12 cellular contexts compared by ENCODE assay signal in the genomic region with DNA sequence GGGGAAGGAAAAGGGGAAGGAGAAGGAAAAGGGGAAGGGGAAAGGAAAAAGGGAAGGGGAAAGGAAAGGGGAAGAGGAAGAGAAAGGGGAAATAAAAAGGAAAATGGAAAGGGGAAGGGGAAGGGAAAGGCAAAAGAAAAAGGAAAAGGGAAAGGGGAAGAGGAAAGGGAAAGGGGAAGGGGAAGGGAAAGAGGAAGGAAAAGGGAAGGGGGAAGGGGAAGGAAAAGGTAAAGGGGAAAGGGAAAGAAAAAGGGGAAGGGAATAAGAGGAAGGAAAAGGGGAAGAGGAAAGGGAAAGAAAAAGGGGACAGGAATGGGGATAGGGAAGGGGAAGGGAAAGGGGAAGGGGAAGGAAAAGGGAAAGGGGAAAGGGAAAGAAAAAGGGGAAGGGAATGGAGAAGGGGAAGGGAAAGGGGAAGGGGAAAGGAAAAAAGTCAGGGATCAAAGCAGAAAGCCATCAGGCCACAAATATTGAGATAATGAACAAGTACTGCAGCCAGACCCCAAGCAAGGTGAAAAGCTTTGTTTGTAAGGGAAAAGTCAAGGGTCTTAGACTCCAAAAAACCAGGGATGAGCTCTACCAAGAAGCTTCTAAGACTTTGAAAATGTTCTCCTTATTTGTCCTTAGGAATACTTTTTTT. TPM values are rescaled to one million over a fixed set of nuclear protein-coding genes. Genes with fewer than 3 reads are reported as not detected.
DNase-seq lines count a peak whose midpoint lies in the region; ATAC-seq, FAIRE-seq and TF ChIP-seq lines count a peak whose summit lies in the region.
"Had no signal": no experiment of that assay in that cellular context is flagged by ENCODE, and none has a peak within 500 bp of the region (broad histone marks: within the 10 kb centered on the region; RNA-seq: fewer than 3 reads in every experiment).

No MANE protein-coding gene starts in this region.

- FAIRE-seq in endothelial cell of umbilical vein (lab: Jason Lieb, UNC), result no peak

- no peak overlapping the region for H3K4me3 ChIP-seq in BLaER1 treated with 17β-estradiol and CSF1 and Interleukin-3, amounts not matched to agents 10 nM and 100 nM
- H3K4me3 ChIP-seq in HUES64 (ENCODE audit: low read length), result no peak overlapping the region
- no peak overlapping the region for H3K4me3 ChIP-seq in endothelial cell of umbilical vein (replicated peaks in 1 of 3; ENCODE audit: insufficient read depth in 1 of 3, low read depth in 1 of 3, low read length in 3 of 3)
- no peak overlapping the region for H3K4me3 ChIP-seq in sigmoid colon
- H3K4me3 ChIP-seq: smooth muscle cell had no signal

- H3K9ac ChIP-seq in BLaER1 treated with 17β-estradiol and CSF1 and Interleukin-3, amounts not matched to agents 10 nM and 100 nM, result no peak overlapping the region
- H3K9ac ChIP-seq in HUES64 (ENCODE audit: low read depth, low read length) (peak overlapping the region; percentile 45; the same call in 1 of the 2 replicates), endothelial cell of umbilical vein (replicated peaks; ENCODE audit: extremely low read depth, insufficient read depth, low read length) (no peak overlapping the region)

- dilution Hi-C loops in endothelial cell of umbilical vein (cut with MboI; ENCODE audit: extremely low pct_ligation_motif_present, low sequenced_read_pairs), result no loop called here

- TF ChIP-seq POLR2A in endothelial cell of umbilical vein (IDR thresholded peaks at IDR 0.05; ENCODE audit: low read depth, low read length) (no peak), sigmoid colon (IDR thresholded peaks at IDR 0.05) (no peak)

- intact Hi-C loops in endothelial cell of umbilical vein (cut with micrococcal nuclease) (no loop called here), sigmoid colon (cut with DNase I) (no loop called here)

- peaks cover 73% of the 10 kb centered on the region for H3K79me2 ChIP-seq in endothelial cell of umbilical vein (ENCODE audit: control insufficient read depth, insufficient read depth, low read length)

- H3K36me3 ChIP-seq in BLaER1 treated with 17β-estradiol and CSF1 and Interleukin-3, amounts not matched to agents 10 nM and 100 nM, result peaks cover 26 to 62% (median 48%) of the 10 kb centered on the region in 11 experiments; a peak in 21 of 22 replicates
- H3K36me3 ChIP-seq in HUES64 (ENCODE audit: insufficient read depth, low read length) (peaks cover 21% of the 10 kb centered on the region), endothelial cell of umbilical vein (ENCODE audit: control insufficient read depth in 2 of 2, extremely low read depth in 1 of 2, insufficient read depth in 2 of 2, low read length in 2 of 2) (peaks cover 0 to 1% of the 10 kb centered on the region in 2 experiments), sigmoid colon (no peaks in the 10 kb centered on the region)

- no peak for TF ChIP-seq CTCF in endothelial cell of umbilical vein (IDR thresholded peaks at IDR 0.05; ENCODE audit: extremely low read depth in 1 of 2, insufficient read depth in 1 of 2, low read depth in 1 of 2, low read length in 2 of 2)
- TF ChIP-seq CTCF in sigmoid colon (IDR thresholded peaks at IDR 0.05), result no peak

- peaks cover 0 to 28% (median 9%) of the 10 kb centered on the region in 11 experiments; a peak in 9 of 22 replicates for H4K20me1 ChIP-seq in BLaER1 treated with 17β-estradiol and CSF1 and Interleukin-3, amounts not matched to agents 10 nM and 100 nM
- peaks cover 5% of the 10 kb centered on the region for H4K20me1 ChIP-seq in endothelial cell of umbilical vein (replicated peaks; ENCODE audit: control insufficient read depth, extremely low read depth, insufficient read depth, low read length)

- no peak for DNase-seq in endothelial cell of umbilical vein (ENCODE audit: low read depth, low spot score)
- DNase-seq in sigmoid colon, result no peak
- DNase-seq in nucleus accumbens (lab: John Stamatoyannopoulos, UW), result no peak
- no peak for DNase-seq in kidney glomerular epithelial cell (lab: John Stamatoyannopoulos, UW)
- no peak for DNase-seq in activated CD4-positive, alpha-beta T cell treated with anti-CD3 and anti-CD28 coated beads for 4 hours
- DNase-seq: activated CD4-positive, alpha-beta T cell treated with anti-CD3 and anti-CD28 coated beads for 36 hours; activated gamma-delta T cell; effector CD8-positive, alpha-beta T cell had no signal

- no TSS peak for BruUV-seq in endothelial cell of umbilical vein (replicated peaks; lab: Mats Ljungman, UMichigan)

- H3K4me2 ChIP-seq in BLaER1 treated with 17β-estradiol and CSF1 and Interleukin-3, amounts not matched to agents 10 nM and 100 nM, result peak overlapping the region in 1 of 11 experiments; percentile 18; a peak in 2 of 22 replicates
- H3K4me2 ChIP-seq in endothelial cell of umbilical vein (ENCODE audit: insufficient read depth, low read length), result peak overlapping the region; percentile 21
- H3K4me2 ChIP-seq: smooth muscle cell had no signal

- POLR2A ChIA-PET in endothelial cell of umbilical vein (lab: Charles Lee), result no interaction called here

- peaks cover 33 to 81% (median 39%) of the 10 kb centered on the region in 10 experiments for H3K4me1 ChIP-seq in BLaER1 treated with 17β-estradiol and CSF1 and Interleukin-3, amounts not matched to agents 10 nM and 100 nM
- H3K4me1 ChIP-seq in HUES64 (ENCODE audit: insufficient read depth, low read length) (peaks cover 60% of the 10 kb centered on the region), endothelial cell of umbilical vein (ENCODE audit: control insufficient read depth, extremely low read depth, insufficient read depth, low read length) (no peaks in the 10 kb centered on the region), sigmoid colon (peaks cover 0 to 84% (median 77%) of the 10 kb centered on the region in 4 donors)

- no peak overlapping the region for H2AFZ ChIP-seq in endothelial cell of umbilical vein (ENCODE audit: low read depth, low read length)

- H3K9me3 ChIP-seq in BLaER1 treated with 17β-estradiol and CSF1 and Interleukin-3, amounts not matched to agents 10 nM and 100 nM (replicated peaks in 1 of 11), result peaks cover 0 to 15% (median 3%) of the 10 kb centered on the region in 11 experiments; a peak in 8 of 22 replicates
- H3K9me3 ChIP-seq in HUES64 (ENCODE audit: insufficient read depth, low read depth, low read length) (no peaks in the 10 kb centered on the region), endothelial cell of umbilical vein (replicated peaks; ENCODE audit: control insufficient read depth, insufficient read depth, low read length) (no peaks in the 10 kb centered on the region), sigmoid colon (no peaks in the 10 kb centered on the region)

- CTCF ChIA-PET in endothelial cell of umbilical vein (lab: Charles Lee), result interaction anchor here (1.4 kb wide), 1 partner anchor 38 kb away, joined by 3 read pairs; no protein-coding TSS in a partner anchor

- H3K9me1 ChIP-seq in endothelial cell of umbilical vein (replicated peaks; ENCODE audit: control insufficient read depth, extremely low read depth, insufficient read depth, low read length), result no peaks in the 10 kb centered on the region

- no peaks in the 10 kb centered on the region for H3K27me3 ChIP-seq in BLaER1 treated with 17β-estradiol and CSF1 and Interleukin-3, amounts not matched to agents 10 nM and 100 nM
- no peaks in the 10 kb centered on the region for H3K27me3 ChIP-seq in HUES64 (ENCODE audit: insufficient read depth, low read length)
- H3K27me3 ChIP-seq in endothelial cell of umbilical vein (ENCODE audit: control insufficient read depth in 2 of 2, insufficient read depth in 2 of 2, low read length in 2 of 2), result no peaks in the 10 kb centered on the region
- no peaks in the 10 kb centered on the region for H3K27me3 ChIP-seq in sigmoid colon

- TF ChIP-seq EP300 in sigmoid colon (IDR thresholded peaks at IDR 0.05), result no peak

- no peak for ATAC-seq in HG03135 (IDR thresholded peaks at IDR 0.05; ENCODE audit: unreplicated experiment)
- ATAC-seq: activated CD4-positive, alpha-beta T cell treated with anti-CD3 and anti-CD28 coated beads for 36 hours had no signal

- H3K27ac ChIP-seq in BLaER1 treated with 17β-estradiol and CSF1 and Interleukin-3, amounts not matched to agents 10 nM and 100 nM, result peak overlapping the region in 7 of 11 experiments; percentile 7 to 60 (median 37); a peak in 14 of 22 replicates
- H3K27ac ChIP-seq in HUES64 (ENCODE audit: low read depth, low read length), result peak overlapping the region; percentile 47
- no peak overlapping the region for H3K27ac ChIP-seq in endothelial cell of umbilical vein (ENCODE audit: insufficient read depth, low read depth, low read length)
- peak overlapping the region; percentile 10 to 57 (median 53) for H3K27ac ChIP-seq in sigmoid colon

TF ChIP-seq in endothelial cell of umbilical vein, 7 proteins besides CTCF, POLR2A, EP300 and RAD21:
- no peak for TF ChIP-seq GATA2 (IDR thresholded peaks at IDR 0.05; ENCODE audit: insufficient read depth, insufficient read length, low read depth, low read length)
- TF ChIP-seq EZH2 (IDR thresholded peaks at IDR 0.05; ENCODE audit: borderline replicate concordance, low read depth, low read length, severe bottlenecking), result no peak
- no peak for TF ChIP-seq MYC (IDR thresholded peaks at IDR 0.05; ENCODE audit: low read depth, low read length)
- TF ChIP-seq FOS (IDR thresholded peaks at IDR 0.05; ENCODE audit: borderline replicate concordance, insufficient read depth, low read length), result no peak
- no peak for TF ChIP-seq JUN (IDR thresholded peaks at IDR 0.05; ENCODE audit: borderline replicate concordance, insufficient read depth, insufficient read length, low read depth)
- TF ChIP-seq, protein P1, sequence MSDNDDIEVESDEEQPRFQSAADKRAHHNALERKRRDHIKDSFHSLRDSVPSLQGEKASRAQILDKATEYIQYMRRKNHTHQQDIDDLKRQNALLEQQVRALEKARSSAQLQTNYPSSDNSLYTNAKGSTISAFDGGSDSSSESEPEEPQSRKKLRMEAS (IDR thresholded peaks at IDR 0.05; ENCODE audit: insufficient read depth, insufficient read length), result no peak
- TF ChIP-seq POLR2AphosphoS5 (IDR thresholded peaks at IDR 0.05; ENCODE audit: insufficient read depth, low read depth, low read length), result no peak
TF ChIP-seq in endothelial cell of umbilical vein: peak in this region for 0.

RNA-seq across cellular contexts. Expression of a gene that starts 20.0 kb away (rescaled TPM):
- 46.9 TPM for polyA plus RNA-seq in HUES64 (2013, experiment 1 of 2)
- polyA plus RNA-seq in HUES64 (2013, experiment 2 of 2), result 49.3 TPM
- total RNA-seq in endothelial cell of umbilical vein (41.1 and 43.6 TPM in 2 replicates), sigmoid colon (10 to 100 TPM; 44.9 to 77.0 (median 51.1) TPM)
- polyA plus RNA-seq in endothelial cell of umbilical vein (8.2 and 8.3 TPM in 2 replicates), sigmoid colon (10 to 100 TPM in 1 of 3 donors, 1 to 10 TPM in 2; 6.0 to 13.2 (median 7.9) TPM)
- polyA plus RNA-seq in endothelial cell of umbilical vein (2011; cell fraction: cytosol; rRNA removed), result 4.9 and 7.3 TPM in 2 replicates
- 55.9 and 65.8 TPM in 2 replicates for polyA plus RNA-seq in endothelial cell of umbilical vein (2011; cell fraction: nucleus; rRNA removed)
- polyA plus RNA-seq in endothelial cell of umbilical vein (2012), result 13.5 and 16.3 TPM in 2 replicates
- 68.4 and 71.1 TPM in 2 replicates for polyA minus RNA-seq in endothelial cell of umbilical vein
- 39.0 TPM for polyA minus RNA-seq in endothelial cell of umbilical vein (2011; cell fraction: cytosol; rRNA and poly(A)+ RNA removed)
- 78.9 and 114 TPM in 2 replicates for polyA minus RNA-seq in endothelial cell of umbilical vein (2011; cell fraction: nucleus; rRNA and poly(A)+ RNA removed)
